ENCODE assay signal across 7 cellular contexts in the genomic region with DNA sequence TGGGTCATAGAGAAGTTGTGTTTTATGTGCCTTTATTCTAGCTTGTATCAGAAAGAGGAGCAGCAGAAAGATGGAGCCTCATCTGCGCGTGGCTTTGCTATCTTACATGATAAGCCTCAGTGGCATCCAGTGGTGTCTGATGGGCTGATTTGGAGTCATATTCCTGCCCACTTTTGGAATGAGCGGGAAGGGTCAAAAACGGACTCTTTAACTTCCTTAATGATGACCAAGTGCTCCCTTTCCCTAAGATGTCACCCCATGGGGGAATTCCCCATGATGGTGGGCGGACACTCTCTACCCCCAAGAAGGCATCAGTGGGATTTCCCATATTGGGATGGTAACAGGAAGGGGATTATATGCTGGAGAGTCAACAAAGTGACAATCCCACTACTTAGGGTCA.
"Had no signal": no experiment of that assay in that cellular context is flagged by ENCODE, and none has a peak within 500 bp of the region (broad histone marks: within the 10 kb centered on the region; RNA-seq: fewer than 3 reads in every experiment).

No MANE protein-coding gene starts in this region.

- H3K9me3 ChIP-seq: HAP-1 had no signal

- H3K4me1 ChIP-seq: HAP-1 had no signal

- H3K4me3 Mint-ChIP-seq: HFFc6, IgD-negative memory B cell had no signal

- H3K27ac Mint-ChIP-seq: HFFc6, IgD-negative memory B cell had no signal

- H3K27ac ChIP-seq: GM23248, HL-60 had no signal

- H3K9ac ChIP-seq: GM23248 had no signal

- H3K36me3 ChIP-seq: HAP-1 had no signal

- H3K4me3 ChIP-seq: GM23248, HAP-1 had no signal

- H3K9me3 Mint-ChIP-seq: HFFc6 had no signal

- DNase-seq: GM23248, GOT3, H7, HFFc6 had no signal
